Comparison of ENCODE assay signal across 19 cellular contexts in the genomic region with DNA sequence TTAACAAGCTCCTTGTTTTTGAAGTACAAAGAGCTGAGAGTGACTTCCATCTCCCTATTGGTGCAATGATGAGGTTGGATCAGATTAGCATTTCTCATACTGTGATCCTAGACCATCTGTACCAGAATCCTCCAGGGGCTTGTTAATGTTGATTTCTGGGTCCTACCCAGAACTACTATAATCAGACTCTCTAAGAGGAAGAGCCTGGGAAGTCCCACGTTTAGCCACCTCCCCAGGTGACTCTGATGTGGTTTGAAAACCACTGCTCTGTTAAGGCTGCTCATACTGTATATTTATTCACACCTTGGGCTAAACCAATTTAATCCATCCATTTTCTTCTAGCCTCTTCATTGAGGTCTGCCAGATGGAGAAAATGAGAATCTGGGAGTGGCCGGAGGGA. TPM values are rescaled to one million over a fixed set of nuclear protein-coding genes. Genes with fewer than 3 reads are reported as not detected.
DNase-seq lines count a peak whose midpoint lies in the region; ATAC-seq and TF ChIP-seq lines count a peak whose summit lies in the region.
"Had no signal": no experiment of that assay in that cellular context is flagged by ENCODE, and none has a peak within 500 bp of the region (broad histone marks: within the 10 kb centered on the region; RNA-seq: fewer than 3 reads in every experiment).

No MANE protein-coding gene starts in this region.

- DNase-seq in UCSD-AML1 (lab: John Stamatoyannopoulos, UW; ENCODE audit: unreplicated experiment) = no peak
- DNase-seq in NCI-H128 (lab: John Stamatoyannopoulos, UW; ENCODE audit: unreplicated experiment) = no peak
- DNase-seq in endodermal cell = no peak
- no peak for DNase-seq in NCI-H1105 treated with DMSO at 0.1 percent for 48 hours (lab: John Stamatoyannopoulos, UW)
- DNase-seq: activated CD4-positive, alpha-beta T cell treated with anti-CD3 and anti-CD28 coated beads, Interleukin-2, amount 10 ng/mL, durations not matched to agents 7 days and 5 days; heart right ventricle; kidney glomerular epithelial cell; NCI-H1092 treated with DMSO at 0.1 percent for 48 hours; NCI-H526; spleen; T-helper 2 cell had no signal

- H3K9me3 ChIP-seq in BLaER1 = no peaks in the 10 kb centered on the region
- H3K9me3 ChIP-seq in endodermal cell (ENCODE audit: control insufficient read depth, low read length) = no peaks in the 10 kb centered on the region
- H3K9me3 ChIP-seq: A549, heart right ventricle, spleen had no signal

- H3K27ac ChIP-seq in BLaER1 (no peak overlapping the region), endodermal cell (ENCODE audit: low read depth, low read length) (no peak overlapping the region)
- H3K27ac ChIP-seq: A549, heart right ventricle, parathyroid adenoma, spleen had no signal

- no peak for TF ChIP-seq CTCF in endodermal cell (conservative IDR thresholded peaks at IDR 0.05)

- H3K4me1 Mint-ChIP-seq in endodermal cell = peaks cover 3% of the 10 kb centered on the region

- no peaks in the 10 kb centered on the region for H3K36me3 ChIP-seq in BLaER1
- H3K36me3 ChIP-seq in endodermal cell (ENCODE audit: control insufficient read depth, insufficient read depth, low read length) = no peaks in the 10 kb centered on the region
- H3K36me3 ChIP-seq: heart right ventricle, spleen had no signal

- no peak overlapping the region for H3K4me3 Mint-ChIP-seq in endodermal cell
- H3K4me3 Mint-ChIP-seq: activated CD4-positive, alpha-beta T cell treated with anti-CD3 and anti-CD28 coated beads, Interleukin-2, amount 10 ng/mL, durations not matched to agents 7 days and 5 days; activated T-helper 1 cell treated with anti-CD3 and anti-CD28 coated beads, Interleukin-12 subunit alpha, Interleukin-12 subunit beta, Interleukin-2, Interleukin-4 antibody, amounts not matched to agents 30 ng/mL and 10 ng/mL and 1 ng/mL, durations not matched to agents 14 hours and 24 hours and 36 hours had no signal

- ATAC-seq in GM19023 (IDR thresholded peaks at IDR 0.05; ENCODE audit: unreplicated experiment) (peak; percentile 52), HG02610 (IDR thresholded peaks at IDR 0.05; ENCODE audit: unreplicated experiment) (peak; percentile 91), HG03457 (IDR thresholded peaks at IDR 0.05; ENCODE audit: unreplicated experiment) (peak; percentile 76)
- ATAC-seq: A549, esophagus mucosa, heart right ventricle had no signal

- no peaks in the 10 kb centered on the region for H4K20me1 ChIP-seq in BLaER1

- no peaks in the 10 kb centered on the region for H3K27me3 ChIP-seq in BLaER1
- no peaks in the 10 kb centered on the region for H3K27me3 ChIP-seq in endodermal cell (ENCODE audit: control insufficient read depth, insufficient read depth, low read length, poor library complexity, severe bottlenecking)

- H3K4me3 ChIP-seq in BLaER1 = no peak overlapping the region
- no peak overlapping the region for H3K4me3 ChIP-seq in endodermal cell (ENCODE audit: low read length)
- H3K4me3 ChIP-seq: A549, heart right ventricle, spleen had no signal

- peaks cover 7% of the 10 kb centered on the region; the same call in 1 of the 2 replicates for H3K4me1 ChIP-seq in BLaER1
- no peaks in the 10 kb centered on the region for H3K4me1 ChIP-seq in endodermal cell (ENCODE audit: control insufficient read depth, insufficient read depth, low read length)
- H3K4me1 ChIP-seq: A549, heart right ventricle, parathyroid adenoma, spleen had no signal

- H3K9me3 Mint-ChIP-seq in endodermal cell = no peaks in the 10 kb centered on the region
- H3K9me3 Mint-ChIP-seq: activated CD4-positive, alpha-beta T cell treated with anti-CD3 and anti-CD28 coated beads, Interleukin-2, amount 10 ng/mL, durations not matched to agents 7 days and 5 days; activated T-helper 1 cell treated with anti-CD3 and anti-CD28 coated beads, Interleukin-12 subunit alpha, Interleukin-12 subunit beta, Interleukin-2, Interleukin-4 antibody, amounts not matched to agents 30 ng/mL and 10 ng/mL and 1 ng/mL, durations not matched to agents 14 hours and 24 hours and 36 hours had no signal

- no peak overlapping the region for H3K27ac Mint-ChIP-seq in endodermal cell
- H3K27ac Mint-ChIP-seq: activated CD4-positive, alpha-beta T cell treated with anti-CD3 and anti-CD28 coated beads, Interleukin-2, amount 10 ng/mL, durations not matched to agents 7 days and 5 days; activated T-helper 1 cell treated with anti-CD3 and anti-CD28 coated beads, Interleukin-12 subunit alpha, Interleukin-12 subunit beta, Interleukin-2, Interleukin-4 antibody, amounts not matched to agents 30 ng/mL and 10 ng/mL and 1 ng/mL, durations not matched to agents 14 hours and 24 hours and 36 hours had no signal

- H3K36me3 Mint-ChIP-seq in endodermal cell (ENCODE audit: low read depth) = no peaks in the 10 kb centered on the region

- 84% methylated on average over 2 of the region's 2 CpGs; no CpG with 5 or more reads in 1 of the 2 experiments for WGBS in endodermal cell (ENCODE audit: insufficient coverage in 1 of 2, insufficient read length in 1 of 2), 2 experiments

- peaks cover 2% of the 10 kb centered on the region for H3K27me3 Mint-ChIP-seq in endodermal cell (ENCODE audit: insufficient read depth)

- no peak overlapping the region for H3K9ac ChIP-seq in BLaER1
- no peak overlapping the region for H3K9ac ChIP-seq in endodermal cell (ENCODE audit: extremely low read depth, low read length, poor library complexity, severe bottlenecking)
- H3K9ac ChIP-seq: parathyroid adenoma had no signal

- peak overlapping the region; percentile 9; the same call in 1 of the 2 replicates for H3K4me2 ChIP-seq in BLaER1
- H3K4me2 ChIP-seq: A549 had no signal

RNA-seq across cellular contexts. Expression of a gene that starts 49.6 kb away (rescaled TPM):
- total RNA-seq in endodermal cell = under 1 TPM; 0.15 to 0.20 TPM
- polyA plus RNA-seq in endodermal cell (2013, experiment 1 of 2) = 0.75 TPM
- polyA plus RNA-seq in endodermal cell (2013, experiment 2 of 2) = 0.62 TPM
- total RNA-seq: activated CD4-positive, alpha-beta T cell treated with anti-CD3 and anti-CD28 coated beads, Interleukin-2, amount 10 ng/mL, durations not matched to agents 7 days and 5 days; activated T-helper 1 cell treated with anti-CD3 and anti-CD28 coated beads, Interleukin-12 subunit alpha, Interleukin-12 subunit beta, Interleukin-2, Interleukin-4 antibody, amounts not matched to agents 30 ng/mL and 10 ng/mL and 1 ng/mL, durations not matched to agents 14 hours and 24 hours and 36 hours; esophagus mucosa; heart right ventricle had no signal
- polyA plus RNA-seq: A549, heart right ventricle, spleen had no signal
